In the genomic region with DNA sequence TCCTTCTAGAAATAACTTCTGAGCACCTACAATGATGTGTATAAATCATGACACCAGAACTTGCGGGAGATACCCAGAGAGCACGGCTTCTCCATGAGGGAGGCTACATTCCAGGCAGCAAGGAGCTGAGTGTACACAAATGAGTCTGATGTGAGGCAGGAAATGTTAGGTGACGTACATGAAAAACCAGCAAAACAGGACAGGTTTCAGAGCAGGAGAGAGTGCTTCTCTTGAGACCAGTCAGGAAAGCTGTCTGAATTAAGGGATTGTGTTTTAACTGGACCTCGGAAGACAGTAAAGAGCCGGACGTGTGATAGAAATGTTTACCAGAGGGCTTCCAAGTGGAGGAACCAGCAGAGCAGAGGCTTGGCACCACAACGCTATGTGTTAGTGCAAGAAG, we compare ENCODE assay signal across 7 cellular contexts.
A peak's percentile ranks its signal among the peaks of the same experiment; 100 is the strongest.
DNase-seq lines count a peak whose midpoint lies in the region; ATAC-seq, FAIRE-seq and TF ChIP-seq lines count a peak whose summit lies in the region.
"Not testable (repeated sequence)": the region's sequence is repeated elsewhere in the genome, so short reads cannot be mapped to it uniquely, and the experiment has no call there.

No MANE protein-coding gene starts in this region.

- FAIRE-seq in GM12892 (lab: Jason Lieb, UNC) (peak; percentile 24), K562 (lab: Jason Lieb, UNC) (peak; percentile 37)

- not testable (repeated sequence) for H3K27me3 Mint-ChIP-seq in neural progenitor cell (ENCODE audit: insufficient read depth, low read depth)

- H3K27ac ChIP-seq in K562 (ENCODE audit: extremely low read depth, low read depth, low read length); left lung; neural progenitor cell: not testable (repeated sequence)
- peak overlapping the region; percentile 53 for H3K27ac ChIP-seq in smooth muscle cell (ENCODE audit: low read depth)

- not testable (repeated sequence) for TF ChIP-seq RAD21 in K562 (CRISPR knock-in tag; conservative IDR thresholded peaks at IDR 0.05 in 1 of 2, IDR thresholded peaks at IDR 0.05 in 1 of 2)

- H3K79me2 ChIP-seq in K562 (ENCODE audit: control insufficient read depth, insufficient read depth, low read length); neural progenitor cell (ENCODE audit: low read depth); smooth muscle cell (ENCODE audit: low read depth): not testable (repeated sequence)

- not testable (repeated sequence) for ATAC-seq in K562
- ATAC-seq in esophagus mucosa (peak; percentile 75), left lung (peak; percentile 66)

- H3K4me2 ChIP-seq in K562 (ENCODE audit: insufficient read depth, low read length); smooth muscle cell: not testable (repeated sequence)
- H3K4me2 ChIP-seq in neural progenitor cell = peak overlapping the region; percentile 50

- peak overlapping the region; percentile 34 for H3K27ac Mint-ChIP-seq in neural progenitor cell

- not testable (repeated sequence) for H3K4me3 ChIP-seq in K562, left lung, neural progenitor cell, smooth muscle cell

- not testable (repeated sequence) for H3K36me3 ChIP-seq in K562 (ENCODE audit: control insufficient read depth, insufficient read depth, low read length); left lung; neural progenitor cell; smooth muscle cell (ENCODE audit: low read depth)

- not testable (repeated sequence) for H4K20me1 ChIP-seq in K562 (replicated peaks; ENCODE audit: control insufficient read depth, insufficient read depth, low read length); neural progenitor cell (ENCODE audit: low read depth); smooth muscle cell (ENCODE audit: low read depth)

- WGBS in K562 (ENCODE audit: insufficient coverage, low coverage, missing lambda C conversion rate) = 0% methylated on average over 7 of the region's 7 CpGs
- WGBS in smooth muscle cell (ENCODE audit: low lambda C conversion rate) = 75% methylated on average over 7 of the region's 7 CpGs

- not testable (repeated sequence) for H2AFZ ChIP-seq in K562 (ENCODE audit: low read depth, low read length); neural progenitor cell (replicated peaks); smooth muscle cell (ENCODE audit: low read depth)

- H3K9ac ChIP-seq in K562 (ENCODE audit: insufficient read depth in 1 of 2, low read depth in 2 of 2, low read length in 2 of 2); neural progenitor cell; smooth muscle cell (ENCODE audit: low read depth): not testable (repeated sequence)

- not testable (repeated sequence) for H3F3A ChIP-seq in neural progenitor cell (ENCODE audit: low read depth); smooth muscle cell (ENCODE audit: low read depth)

- intact Hi-C loops in K562 (cut with micrococcal nuclease) = loop anchor here (10.0 kb wide), 1 partner anchor 1783 kb away; no protein-coding TSS in a partner anchor
- intact Hi-C loops in left lung (cut with DNase I) = not testable (repeated sequence)

- TF ChIP-seq EP300 in K562 (IDR thresholded peaks at IDR 0.05; ENCODE audit: low read length) = not testable (repeated sequence)

- TF ChIP-seq CTCF in K562 (IDR thresholded peaks at IDR 0.05 in 2 of 3, conservative IDR thresholded peaks at IDR 0.05 in 1 of 3; ENCODE audit: insufficient read depth in 2 of 3, low read depth in 1 of 3, low read length in 3 of 3); left lung (IDR thresholded peaks at IDR 0.05); neural progenitor cell (IDR thresholded peaks at IDR 0.05); smooth muscle cell (IDR thresholded peaks at IDR 0.05; ENCODE audit: borderline replicate concordance, insufficient read depth, poor library complexity, severe bottlenecking): not testable (repeated sequence)

- in situ Hi-C loops in K562 (cut with MboI) = not testable (repeated sequence)

- not testable (repeated sequence) for H3K4me3 Mint-ChIP-seq in neural progenitor cell

- POLR2A ChIA-PET in K562 (lab: Yijun Ruan, JAX) = not testable (repeated sequence)

- CTCF ChIA-PET in K562 (lab: Yijun Ruan, JAX; ENCODE audit: low intra/inter-chr PET ratio) = not testable (repeated sequence)

- not testable (repeated sequence) for H3K36me3 Mint-ChIP-seq in neural progenitor cell

- H3K4me1 ChIP-seq in K562 (replicated peaks in 1 of 2; ENCODE audit: control insufficient read depth in 2 of 2, insufficient read depth in 2 of 2, low read length in 2 of 2); left lung; smooth muscle cell (ENCODE audit: low read depth): not testable (repeated sequence)
- H3K4me1 ChIP-seq in neural progenitor cell = peaks cover 15% of the 10 kb centered on the region

- not testable (repeated sequence) for DNase-seq in GM12892 (ENCODE audit: insufficient read length); K562 (ENCODE audit: extremely low read depth in 1 of 4, low spot score in 3 of 4); left lung; neural progenitor cell (ENCODE audit: low spot score); smooth muscle cell (lab: John Stamatoyannopoulos, UW; ENCODE audit: unreplicated experiment)
- peak; percentile 39 for DNase-seq in NCI-H510A treated with DMSO at 0.1 percent for 48 hours (lab: John Stamatoyannopoulos, UW)

- not testable (repeated sequence) for TF ChIP-seq POLR2A in GM12892 (IDR thresholded peaks at IDR 0.05; ENCODE audit: low read depth, low read length); K562 (conservative IDR thresholded peaks at IDR 0.05)

- H3K4me1 Mint-ChIP-seq in neural progenitor cell = peaks cover 40% of the 10 kb centered on the region

- H3K27me3 ChIP-seq in K562 (ENCODE audit: control insufficient read depth in 2 of 2, insufficient read depth in 2 of 2, low read length in 2 of 2) (peaks cover 2 to 11% of the 10 kb centered on the region in 2 experiments; a peak in 3 of 5 replicates), left lung (peaks cover 0 to 21% of the 10 kb centered on the region in 2 donors)
- not testable (repeated sequence) for H3K27me3 ChIP-seq in neural progenitor cell; smooth muscle cell (ENCODE audit: low read depth)

- not testable (repeated sequence) for H3K9me3 Mint-ChIP-seq in neural progenitor cell

- not testable (repeated sequence) for BruUV-seq in K562 (replicated peaks; lab: Mats Ljungman, UMichigan)

- H3K9me1 ChIP-seq in K562 (ENCODE audit: control insufficient read depth, insufficient read depth, low read length) = not testable (repeated sequence)

- not testable (repeated sequence) for H3K9me3 ChIP-seq in K562 (replicated peaks; ENCODE audit: control insufficient read depth, insufficient read depth, low read depth, low read length); left lung; neural progenitor cell (ENCODE audit: low read depth); smooth muscle cell (replicated peaks; ENCODE audit: low read depth)
